ENCODE assay signal across 9 cellular contexts in the genomic region with DNA sequence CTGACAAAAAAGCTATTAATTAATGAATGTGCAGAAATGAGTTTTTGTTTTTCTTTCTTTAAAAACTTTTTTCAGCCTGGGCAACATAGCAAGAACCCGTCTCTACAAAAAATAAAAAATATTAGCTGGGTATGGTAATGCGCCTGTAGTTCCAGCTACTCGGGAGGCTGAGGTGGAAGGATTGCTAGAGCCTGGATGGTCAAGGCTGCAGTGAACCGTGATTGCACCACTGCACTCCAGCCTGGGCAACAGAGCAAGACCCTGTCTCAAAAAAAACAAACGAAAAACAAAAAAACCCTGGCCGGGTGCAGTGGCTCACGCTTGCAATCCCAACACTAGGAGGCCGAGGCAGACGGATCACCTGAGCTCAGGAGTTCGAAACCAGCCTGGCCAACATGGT.
"Had no signal": no experiment of that assay in that cellular context is flagged by ENCODE, and none has a peak within 500 bp of the region (broad histone marks: within the 10 kb centered on the region; RNA-seq: fewer than 3 reads in every experiment).

No MANE protein-coding gene starts in this region.

- DNase-seq: activated naive CD4-positive, alpha-beta T cell treated with anti-CD3 and anti-CD28 coated beads, Interleukin-2, amount 50 U/mL, for 16 hours; activated T-cell treated with anti-CD3 and anti-CD28 coated beads, Interleukin-2, amount 50 U/mL, for 1 hour; brain microvascular endothelial cell; cerebellar nuclear complex; mesendoderm; ovary; tibial artery had no signal

- H3K9me3 ChIP-seq: esophagus muscularis mucosa, ovary, tibial artery had no signal

- ATAC-seq: left lobe of liver had no signal

- H3K36me3 ChIP-seq: ovary had no signal

- H3K4me3 ChIP-seq: esophagus muscularis mucosa, ovary, tibial artery had no signal

- H3K27me3 ChIP-seq: brain microvascular endothelial cell, esophagus muscularis mucosa, ovary, tibial artery had no signal

- H3K27ac ChIP-seq: brain microvascular endothelial cell, ovary, tibial artery had no signal
